8 cellular contexts compared by ENCODE assay signal in genomic region chr20:34312544-34313217, GRCh38. TPM values are rescaled to one million over a fixed set of nuclear protein-coding genes. Genes with fewer than 3 reads are reported as not detected.
DNase-seq lines count a peak whose midpoint lies in the region; ATAC-seq and TF ChIP-seq lines count a peak whose summit lies in the region.

No MANE protein-coding gene starts in this region.

- CTCF ChIA-PET in HEK293T (lab: Yijun Ruan, JAX) = interaction anchor here (0.5 to 3.5 kb wide), 38 partner anchors 9 to 1013 kb away, joined by 3 to 27 read pairs (median 4); partner anchors contain the start of genes AHCY, DYNLRB1, ITCH and NCOA6

- no peak overlapping the region for H3K9ac ChIP-seq in parathyroid adenoma

- H3K4me3 ChIP-seq in parathyroid adenoma (ENCODE audit: low read depth, low read length) (no peak overlapping the region), transverse colon (peak overlapping the region in 3 of 4 donors; percentile 3 to 35 (median 18))

- no peak for TF ChIP-seq EP300 in transverse colon (IDR thresholded peaks at IDR 0.05; ENCODE audit: low read depth)

- peak; percentile 88 for DNase-seq in Daoy (ENCODE audit: low read depth)
- peak; percentile 89 for DNase-seq in HEK293T (ENCODE audit: extremely low spot score)
- peak; percentile 86 for DNase-seq in NCI-H1092 treated with DMSO at 0.1 percent for 48 hours (lab: John Stamatoyannopoulos, UW)
- peak; percentile 86 for DNase-seq in activated naive CD4-positive, alpha-beta T cell treated with anti-CD3 and anti-CD28 coated beads, Interleukin-2, amount 50 U/mL, for 16 hours
- peak; percentile 84 to 97 (median 92) for DNase-seq in head of caudate nucleus
- DNase-seq in transverse colon = peak; percentile 92

- ATAC-seq in SK-N-SH treated with all-trans-retinoic acid at 6 μM for 48 hours = peak; percentile 100

- H2AFZ ChIP-seq in parathyroid adenoma = peak overlapping the region; percentile 75

- TF ChIP-seq CTCF in parathyroid adenoma (IDR thresholded peaks at IDR 0.05) = peak; percentile 99
- peak; percentile 98 to 100 (median 99) for TF ChIP-seq CTCF in transverse colon (IDR thresholded peaks at IDR 0.05)

- 13% methylated on average over 14 of the region's 14 CpGs; no CpG with 5 or more reads in 1 of the 2 donors for WGBS in transverse colon (ENCODE audit: low coverage in 1 of 2), 2 donors

- H3K9me3 ChIP-seq in parathyroid adenoma (ENCODE audit: control insufficient read depth, low read length) (no peaks in the 10 kb centered on the region), transverse colon (no peaks in the 10 kb centered on the region)

- in situ Hi-C loops in transverse colon (cut with MboI; ENCODE audit: low pct_ligation_motif_present in 1 of 4, low pct_unique_long_range_greater_than_20kb in 1 of 4, low sequenced_read_pairs in 3 of 4) = loop anchor here (10.0 to 25.0 kb wide), 5 partner anchors 175 to 450 kb away; partner anchors contain the start of genes DYNLRB1 (in 2 of the 4) and TP53INP2 (in 1 of the 4)

- no peak for TF ChIP-seq POLR2A in transverse colon (IDR thresholded peaks at IDR 0.05)

- H3K4me1 ChIP-seq in parathyroid adenoma (peaks cover 4% of the 10 kb centered on the region), transverse colon (peaks cover 6 to 30% (median 24%) of the 10 kb centered on the region in 4 donors)

- H3K27ac ChIP-seq in parathyroid adenoma = no peak overlapping the region
- peak overlapping the region in 3 of 4 donors; percentile 71 to 79 (median 76) for H3K27ac ChIP-seq in transverse colon

- H3K4me2 ChIP-seq in parathyroid adenoma (ENCODE audit: low read length) = no peak overlapping the region

- H3K27me3 ChIP-seq in parathyroid adenoma (ENCODE audit: control insufficient read depth, insufficient read depth, low read length) (no peaks in the 10 kb centered on the region), transverse colon (peaks cover 13% of the 10 kb centered on the region)

- intact Hi-C loops in head of caudate nucleus (cut with DNase I) = loop anchor here (2.0 to 10.0 kb wide), 2 partner anchors 164 to 202 kb away; partner anchors contain the start of gene DYNLRB1
- intact Hi-C loops in transverse colon (cut with DNase I; ENCODE audit: low total_unique reads) = loop anchor here (2.0 kb wide), 1 partner anchor 400 kb away; no protein-coding TSS in a partner anchor

- POLR2A ChIA-PET in HEK293T (lab: Yijun Ruan, JAX) = interaction anchor here (0.8 to 1.8 kb wide), 5 partner anchors 10 to 210 kb away, joined by 3 to 10 read pairs (median 5); partner anchors contain the start of genes AHCY, DYNLRB1 and ITCH

- no peaks in the 10 kb centered on the region for H3K36me3 ChIP-seq in parathyroid adenoma (ENCODE audit: control insufficient read depth, insufficient read depth, low read length)
- no peaks in the 10 kb centered on the region for H3K36me3 ChIP-seq in transverse colon

- H3K79me2 ChIP-seq in parathyroid adenoma = no peaks in the 10 kb centered on the region

TF ChIP-seq in HEK293T, 16 proteins besides CTCF, POLR2A, EP300 and RAD21:
- no peak; the same call in 1 of the 2 replicates for TF ChIP-seq ZNF384 (IDR thresholded peaks at IDR 0.05)
- no peak for TF ChIP-seq ELF4 (IDR thresholded peaks at IDR 0.05)
- no peak for TF ChIP-seq FOXA1 (IDR thresholded peaks at IDR 0.05)
- no peak for TF ChIP-seq NFRKB (IDR thresholded peaks at IDR 0.05)
- TF ChIP-seq HDGF (IDR thresholded peaks at IDR 0.05; ENCODE audit: borderline replicate concordance) = no peak
- no peak for TF ChIP-seq CTBP1 (IDR thresholded peaks at IDR 0.05; ENCODE audit: borderline replicate concordance)
- no peak for TF ChIP-seq SP1 (IDR thresholded peaks at IDR 0.05)
- no peak for TF ChIP-seq FOXK2 (IDR thresholded peaks at IDR 0.05)
- no peak for TF ChIP-seq FOXM1 (IDR thresholded peaks at IDR 0.05; ENCODE audit: borderline replicate concordance)
- no peak for TF ChIP-seq TARDBP (IDR thresholded peaks at IDR 0.05)
- TF ChIP-seq PKNOX1 (IDR thresholded peaks at IDR 0.05) = no peak
- no peak for TF ChIP-seq ARNT (IDR thresholded peaks at IDR 0.05)
- no peak for TF ChIP-seq SUZ12 (IDR thresholded peaks at IDR 0.05)
- no peak for TF ChIP-seq BHLHE40 (IDR thresholded peaks at IDR 0.05; ENCODE audit: borderline replicate concordance)
- TF ChIP-seq L3MBTL2 (conservative IDR thresholded peaks at IDR 0.05) = no peak
- no peak for TF ChIP-seq LEF1 (IDR thresholded peaks at IDR 0.05; ENCODE audit: borderline replicate concordance)

TF ChIP-seq in SK-N-SH treated with all-trans-retinoic acid at 6 μM for 48 hours, 23 proteins besides CTCF, POLR2A, EP300 and RAD21:
- TF ChIP-seq ZNF8 (CRISPR knock-in tag; IDR thresholded peaks at IDR 0.05) (no peak), ZFP3 (CRISPR knock-in tag; IDR thresholded peaks at IDR 0.05) (0 out of 2 replicates have a peak, but pooled peaks have one; percentile 23), GLIS3 (CRISPR knock-in tag; IDR thresholded peaks at IDR 0.05) (0 out of 2 replicates have a peak, but pooled peaks have one; percentile 16)

RNA-seq across cellular contexts. Expression of gene AHCY, which starts 9.5 kb away (rescaled TPM):
- total RNA-seq in Daoy (2014; rRNA removed; shearing (Covaris generic)) = 58.9 and 86.6 TPM in 2 replicates
- total RNA-seq in transverse colon = 10 to 100 TPM; 23.9 to 71.6 (median 63.8) TPM

RNA-seq across cellular contexts. Expression of gene ITCH, which starts 50.4 kb away (rescaled TPM):
- total RNA-seq in Daoy (2014; rRNA removed; shearing (Covaris generic)) = 45.1 and 48.3 TPM in 2 replicates
- 10 to 100 TPM; 35.2 to 82.8 (median 65.3) TPM for total RNA-seq in transverse colon
